Comparison of ENCODE assay signal across 1 cellular context in genomic region chr12:49567302-49567610, GRCh38.
TF ChIP-seq lines count a peak whose summit lies in the region.

No MANE protein-coding gene starts in this region.

TF ChIP-seq in HEK293, 187 proteins besides CTCF, POLR2A, EP300 and RAD21 (continued from another document):
- no peak for TF ChIP-seq REST (tag by site-specific recombination; IDR thresholded peaks at IDR 0.05)
- TF ChIP-seq ZNF341 (tag by site-specific recombination; IDR thresholded peaks at IDR 0.05; ENCODE audit: low read depth): no peak
- no peak for TF ChIP-seq ZSCAN16 (tag by site-specific recombination; IDR thresholded peaks at IDR 0.05)
- TF ChIP-seq MEIS1 (CRISPR knock-in tag; IDR thresholded peaks at IDR 0.05; ENCODE audit: borderline replicate concordance): no peak
- no peak for TF ChIP-seq YY2 (tag by site-specific recombination; IDR thresholded peaks at IDR 0.05)
- no peak for TF ChIP-seq ZNF221 (tag by site-specific recombination; IDR thresholded peaks at IDR 0.05; ENCODE audit: borderline replicate concordance)
- TF ChIP-seq ZNF394 (tag by site-specific recombination; IDR thresholded peaks at IDR 0.05; ENCODE audit: borderline replicate concordance): no peak
- TF ChIP-seq ZNF654 (tag by site-specific recombination; IDR thresholded peaks at IDR 0.05; ENCODE audit: low read depth): no peak
